ENCODE assay signal across 8 cellular contexts in the genomic region with DNA sequence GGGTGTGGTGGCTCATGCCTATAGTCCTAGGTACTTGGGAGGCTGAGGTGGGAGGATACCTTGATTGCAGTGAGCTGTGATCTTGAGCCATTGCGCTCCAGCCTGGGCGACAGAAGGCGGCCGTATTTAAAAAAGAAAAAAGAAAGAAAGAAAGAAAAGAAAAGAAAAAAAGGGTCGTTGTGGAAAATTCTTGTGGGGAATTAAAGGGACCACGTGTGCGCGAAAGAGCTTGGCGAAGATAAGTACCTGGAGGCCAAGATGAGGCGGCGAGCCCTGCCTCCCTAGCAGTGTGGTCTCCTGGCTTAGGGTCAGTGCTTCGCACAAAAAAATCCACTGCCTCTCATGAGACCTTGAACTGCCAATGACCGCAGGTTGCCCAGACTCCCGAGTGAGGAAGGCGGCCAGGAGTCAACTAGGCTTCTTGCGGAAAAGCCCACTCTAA. TPM values are rescaled to one million over a fixed set of nuclear protein-coding genes. Genes with fewer than 3 reads are reported as not detected.
DNase-seq lines count a peak whose midpoint lies in the region; ATAC-seq, FAIRE-seq and TF ChIP-seq lines count a peak whose summit lies in the region.

No MANE protein-coding gene starts in this region.

- no peaks in the 10 kb centered on the region for H3K27me3 Mint-ChIP-seq in HFFc6 (ENCODE audit: insufficient read depth)

- peaks cover 35% of the 10 kb centered on the region for H3K4me1 Mint-ChIP-seq in HFFc6 (ENCODE audit: low read depth)

- BruUV-seq in A673 (replicated peaks; lab: Mats Ljungman, UMichigan) (TSS peak; percentile 92), K562 (replicated peaks; lab: Mats Ljungman, UMichigan) (TSS peak; percentile 92)

- WGBS in K562 (ENCODE audit: insufficient coverage, low coverage, missing lambda C conversion rate) = 1% methylated on average over 15 of the region's 16 CpGs
- WGBS in liver = 7% methylated on average over 16 of the region's 16 CpGs
- 8 to 16% methylated on average over 16 of the region's 16 CpGs for WGBS in thyroid gland, 2 donors

- H3K36me3 Mint-ChIP-seq in HFFc6 (ENCODE audit: low read depth) = peaks cover 10% of the 10 kb centered on the region; the same call in 1 of the 2 replicates

- H3K4me3 ChIP-seq in A673 (ENCODE audit: low read depth, low read length, poor library complexity, severe bottlenecking) (peak overlapping the region; percentile 64), K562 (peak overlapping the region; percentile 67), liver (ENCODE audit: low read depth in 1 of 3, low read length in 3 of 3) (peak overlapping the region; percentile 69 to 87 (median 87)), thyroid gland (replicated peaks in 1 of 3) (peak overlapping the region in 2 of 3 donors; percentile 64 to 65)

- in situ Hi-C loops in K562 (cut with MboI) = no loop called here

- no peaks in the 10 kb centered on the region for H3K9me3 Mint-ChIP-seq in HFFc6

- ATAC-seq in K562 = peak; percentile 16

- no peaks in the 10 kb centered on the region for H3K9me1 ChIP-seq in K562 (ENCODE audit: control insufficient read depth, insufficient read depth, low read length)

- H2AFZ ChIP-seq in K562 (ENCODE audit: low read depth, low read length) = peak overlapping the region; percentile 96

- no peak for FAIRE-seq in K562 (lab: Jason Lieb, UNC)

- H3K9me3 ChIP-seq in A673 (ENCODE audit: low read depth, low read length, poor library complexity, severe bottlenecking) (no peaks in the 10 kb centered on the region), K562 (replicated peaks; ENCODE audit: control insufficient read depth, insufficient read depth, low read depth, low read length) (no peaks in the 10 kb centered on the region), liver (ENCODE audit: control insufficient read depth in 4 of 4, low read length in 3 of 4) (no peaks in the 10 kb centered on the region), thyroid gland (no peaks in the 10 kb centered on the region)

- TF ChIP-seq CTCF in A673 (conservative IDR thresholded peaks at IDR 0.05; ENCODE audit: low read depth, low read length) (no peak), HFFc6 (IDR thresholded peaks at IDR 0.05) (no peak), K562 (IDR thresholded peaks at IDR 0.05 in 2 of 3, conservative IDR thresholded peaks at IDR 0.05 in 1 of 3; ENCODE audit: insufficient read depth in 2 of 3, low read depth in 1 of 3, low read length in 3 of 3) (no peak), liver (IDR thresholded peaks at IDR 0.05; ENCODE audit: low read depth, low read length, missing input control) (no peak), thyroid gland (IDR thresholded peaks at IDR 0.05) (no peak), GM10266 (IDR thresholded peaks at IDR 0.05; ENCODE audit: control insufficient read depth, insufficient read depth, low read depth, missing control alignments) (no peak)

- peaks cover 9% of the 10 kb centered on the region for H3K4me1 ChIP-seq in A673 (ENCODE audit: insufficient read depth, low read length, poor library complexity, severe bottlenecking)
- peaks cover 7 to 12% of the 10 kb centered on the region in 2 experiments; a peak in 3 of 5 replicates for H3K4me1 ChIP-seq in K562 (replicated peaks in 1 of 2; ENCODE audit: control insufficient read depth in 2 of 2, insufficient read depth in 2 of 2, low read length in 2 of 2)
- peaks cover 3 to 29% (median 23%) of the 10 kb centered on the region in 4 donors for H3K4me1 ChIP-seq in liver (ENCODE audit: control insufficient read depth in 4 of 4, insufficient read depth in 4 of 4, low read length in 3 of 4)
- peaks cover 25 to 28% of the 10 kb centered on the region in 2 donors for H3K4me1 ChIP-seq in thyroid gland

- H3K27ac ChIP-seq in A673 (ENCODE audit: low read depth, low read length, poor library complexity, severe bottlenecking) (peak overlapping the region; percentile 82), K562 (ENCODE audit: extremely low read depth, low read depth, low read length) (peak overlapping the region; percentile 97), liver (ENCODE audit: low read depth in 1 of 2, low read length in 2 of 2) (peak overlapping the region; percentile 85 to 87), thyroid gland (peak overlapping the region; percentile 49 to 82 (median 71))

- TF ChIP-seq POLR2A in K562 (conservative IDR thresholded peaks at IDR 0.05) (no peak), thyroid gland (IDR thresholded peaks at IDR 0.05) (no peak)

- peak overlapping the region; percentile 95 for H3K4me3 Mint-ChIP-seq in HFFc6

- no peaks in the 10 kb centered on the region for H4K20me1 ChIP-seq in K562 (replicated peaks; ENCODE audit: control insufficient read depth, insufficient read depth, low read length)

- H3K79me2 ChIP-seq in K562 (ENCODE audit: control insufficient read depth, insufficient read depth, low read length) = peaks cover 66% of the 10 kb centered on the region

- no peaks in the 10 kb centered on the region for H3K27me3 ChIP-seq in A673 (replicated peaks; ENCODE audit: insufficient read depth, low read depth, low read length, poor library complexity)
- H3K27me3 ChIP-seq in K562 (ENCODE audit: control insufficient read depth in 2 of 2, insufficient read depth in 2 of 2, low read length in 2 of 2) = no peaks in the 10 kb centered on the region
- H3K27me3 ChIP-seq in liver (ENCODE audit: control insufficient read depth in 4 of 4, insufficient read depth in 4 of 4, low read length in 3 of 4) = no peaks in the 10 kb centered on the region
- no peaks in the 10 kb centered on the region for H3K27me3 ChIP-seq in thyroid gland

- intact Hi-C loops in A673 (cut with micrococcal nuclease; ENCODE audit: unreplicated experiment) (no loop called here), K562 (cut with micrococcal nuclease) (no loop called here), thyroid gland (cut with DNase I) (no loop called here)

- H3K9ac ChIP-seq in K562 (ENCODE audit: insufficient read depth in 1 of 2, low read depth in 2 of 2, low read length in 2 of 2) (peak overlapping the region; percentile 96 to 97), liver (ENCODE audit: low read depth in 1 of 2, low read length in 2 of 2) (peak overlapping the region; percentile 80 to 98)

- no peak for TF ChIP-seq EP300 in K562 (IDR thresholded peaks at IDR 0.05; ENCODE audit: low read length)

- peak overlapping the region; percentile 84 for H3K4me2 ChIP-seq in K562 (ENCODE audit: insufficient read depth, low read length)

- TF ChIP-seq RAD21 in K562 (CRISPR knock-in tag; conservative IDR thresholded peaks at IDR 0.05 in 1 of 2, IDR thresholded peaks at IDR 0.05 in 1 of 2) = no peak
- TF ChIP-seq RAD21 in liver (IDR thresholded peaks at IDR 0.05) = no peak

- peak overlapping the region; percentile 99 for H3K27ac Mint-ChIP-seq in HFFc6

- POLR2A ChIA-PET in A673 (lab: Charles Lee; ENCODE audit: low non-redundant PET) = interaction anchor here (0.7 kb wide), 1 partner anchor 1515 kb away, joined by 3 read pairs; no protein-coding TSS in a partner anchor
- POLR2A ChIA-PET in K562 (lab: Yijun Ruan, JAX) = interaction anchor here (0.6 to 5.1 kb wide), 12 partner anchors 10 to 161 kb away, joined by 3 to 62 read pairs (median 4); a partner anchor contains a TSS

- H3K36me3 ChIP-seq in A673 (ENCODE audit: insufficient read depth, low read length, poor library complexity, severe bottlenecking) (no peaks in the 10 kb centered on the region), K562 (ENCODE audit: control insufficient read depth, insufficient read depth, low read length) (peaks cover 25% of the 10 kb centered on the region), liver (ENCODE audit: control insufficient read depth in 4 of 4, insufficient read depth in 3 of 4, low read depth in 1 of 4, low read length in 3 of 4) (peaks cover 0 to 2% (median 0%) of the 10 kb centered on the region in 4 donors), thyroid gland (no peaks in the 10 kb centered on the region)

- CTCF ChIA-PET in A673 (lab: Charles Lee) = interaction anchor here (0.8 kb wide), 1 partner anchor 75 kb away, joined by 5 read pairs; a partner anchor contains a TSS
- CTCF ChIA-PET in K562 (lab: Yijun Ruan, JAX; ENCODE audit: low intra/inter-chr PET ratio) = no interaction called here

- DNase-seq in A673 (ENCODE audit: low spot score) (no peak), HFFc6 (no peak), K562 (ENCODE audit: extremely low read depth in 1 of 4, low spot score in 3 of 4) (peak in 1 of 4 experiments; percentile 27), thyroid gland (no peak), dedifferentiated amniotic fluid mesenchymal stem cell (ENCODE audit: extremely low spot score) (no peak), GM10266 (ENCODE audit: extremely low spot score) (no peak), NCI-H345 (lab: John Stamatoyannopoulos, UW) (no peak)

RNA-seq across cellular contexts. Expression of a gene that starts 0.7 kb away (rescaled TPM):
- 108 and 118 TPM in 2 replicates for total RNA-seq in A673 (2021)
- 100 to 1,000 TPM; 135 to 152 (median 142) TPM for total RNA-seq in HFFc6 (2021; fragmentation: NEBNext Ultra II Directional; extraction: Animal tissue kit (Norgen Biotek cat#: 25700))
- 146 and 215 TPM in 2 replicates for total RNA-seq in K562 (2011; cell fraction: chromatin; rRNA removed; ENCODE audit: low replicate concordance)
- total RNA-seq in K562 (2011; cell fraction: nucleolus; rRNA removed) = 112 and 131 TPM in 2 replicates
- 122 and 132 TPM in 2 replicates for total RNA-seq in K562 (2011; cell fraction: nucleoplasm; rRNA removed)
- total RNA-seq in K562 (2014; rRNA removed) = 116 and 117 TPM in 2 replicates
- 105 and 140 TPM in 2 replicates for total RNA-seq in K562 (2014; rRNA removed; fragmentation: Illumina TruSeq; extraction: Trizol)
- total RNA-seq in K562 (2015; rRNA removed; fragmentation: Illumina TruSeq; extraction: Trizol) = 402 and 569 TPM in 2 replicates
- 213 and 214 TPM in 2 replicates for total RNA-seq in K562 (2021)
- 115 and 126 TPM in 2 replicates for polyA plus RNA-seq in K562 (2011; rRNA removed)
- 52.9 and 59.1 TPM in 2 replicates for polyA plus RNA-seq in K562 (2011; cell fraction: cytosol; rRNA removed)
- polyA plus RNA-seq in K562 (2011; cell fraction: nucleus; rRNA removed) = 165 and 192 TPM in 2 replicates
- 120 and 129 TPM in 2 replicates for polyA plus RNA-seq in K562 (2012)
- 205 and 323 TPM in 2 replicates for polyA plus RNA-seq in K562 (2014; fragmentation: Illumina TruSeq; extraction: Trizol)
- 100 to 1,000 TPM; 297 to 332 TPM for polyA plus RNA-seq in K562 (2014; fragmentation: Nextera tagmentation; extraction: Ambion mirVana)
- 86.7 and 116 TPM in 2 replicates for polyA plus RNA-seq in K562 (2014; rRNA removed)
- polyA minus RNA-seq in K562 (2011; rRNA and poly(A)+ RNA removed) = 85.9 and 107 TPM in 2 replicates
- 222 and 388 TPM in 2 replicates for polyA minus RNA-seq in K562 (2011; cell fraction: cytosol; rRNA and poly(A)+ RNA removed)
- polyA minus RNA-seq in K562 (2011; cell fraction: nucleus; rRNA and poly(A)+ RNA removed) = 42.5 and 94.9 TPM in 2 replicates
- 10 to 100 TPM; 27.0 to 55.1 TPM for total RNA-seq in liver
- 10 to 100 TPM; 30.2 to 83.7 TPM for polyA plus RNA-seq in liver
- total RNA-seq in thyroid gland = 10 to 100 TPM; 71.7 to 98.9 (median 85.2) TPM

RNA-seq across cellular contexts. Expression of a gene that starts 9.0 kb away (rescaled TPM):
- total RNA-seq in A673 (2021) (19.1 and 21.8 TPM in 2 replicates), K562 (2014; rRNA removed) (26.1 and 43.3 TPM in 2 replicates), K562 (2014; rRNA removed; fragmentation: Illumina TruSeq; extraction: Trizol) (15.3 and 17.4 TPM in 2 replicates), K562 (2015; rRNA removed; fragmentation: Illumina TruSeq; extraction: Trizol) (26.2 and 26.5 TPM in 2 replicates), K562 (2021) (35.5 and 39.8 TPM in 2 replicates), liver (10 to 100 TPM; 15.6 to 22.9 TPM), thyroid gland (100 to 1,000 TPM in 1 of 4 donors, 10 to 100 TPM in 3; 53.5 to 102 (median 72.9) TPM)
- total RNA-seq in HFFc6 (2021; fragmentation: NEBNext Ultra II Directional; extraction: Animal tissue kit (Norgen Biotek cat#: 25700)) = 10 to 100 TPM; 34.0 to 38.9 (median 35.8) TPM
- 25.9 and 66.5 TPM in 2 replicates for total RNA-seq in K562 (2011; cell fraction: chromatin; rRNA removed; ENCODE audit: low replicate concordance)
- total RNA-seq in K562 (2011; cell fraction: nucleolus; rRNA removed) = 45.1 and 50.5 TPM in 2 replicates
- 43.3 and 55.3 TPM in 2 replicates for total RNA-seq in K562 (2011; cell fraction: nucleoplasm; rRNA removed)
- polyA plus RNA-seq in K562 (2011; rRNA removed) (14.4 and 28.6 TPM in 2 replicates), K562 (2014; fragmentation: Illumina TruSeq; extraction: Trizol) (21.4 and 27.7 TPM in 2 replicates), K562 (2014; fragmentation: Nextera tagmentation; extraction: Ambion mirVana) (1 to 10 TPM; 7.9 to 9.6 TPM), K562 (2014; rRNA removed) (23.5 and 24.8 TPM in 2 replicates), liver (10 to 100 TPM in 1 of 2 donors, 1 to 10 TPM in 1; 9.7 to 13.6 TPM)
- 41.8 and 53.1 TPM in 2 replicates for polyA plus RNA-seq in K562 (2011; cell fraction: cytosol; rRNA removed)
- polyA plus RNA-seq in K562 (2011; cell fraction: nucleus; rRNA removed) = 36.7 and 47.4 TPM in 2 replicates
- polyA plus RNA-seq in K562 (2012) = 35.0 and 52.4 TPM in 2 replicates
- polyA minus RNA-seq in K562 (2011; rRNA and poly(A)+ RNA removed) = 22.1 and 31.4 TPM in 2 replicates
- 42.1 and 46.3 TPM in 2 replicates for polyA minus RNA-seq in K562 (2011; cell fraction: cytosol; rRNA and poly(A)+ RNA removed)
- 16.8 and 23.1 TPM in 2 replicates for polyA minus RNA-seq in K562 (2011; cell fraction: nucleus; rRNA and poly(A)+ RNA removed)
